In genomic region chr15:98896002-98896721, GRCh38 we compare ENCODE assay signal across 10 cellular contexts.
A peak's percentile ranks its signal among the peaks of the same experiment; 100 is the strongest.
DNase-seq lines count a peak whose midpoint lies in the region; ATAC-seq and TF ChIP-seq lines count a peak whose summit lies in the region.
"Had no signal": no experiment of that assay in that cellular context is flagged by ENCODE, and none has a peak within 500 bp of the region (broad histone marks: within the 10 kb centered on the region; RNA-seq: fewer than 3 reads in every experiment).

No MANE protein-coding gene starts in this region.

- H3K4me3 ChIP-seq in epithelial cell of esophagus (ENCODE audit: low read length) (no peak overlapping the region), neural progenitor cell (no peak overlapping the region)
- H3K4me3 ChIP-seq: lung had no signal

- ATAC-seq in HG03280 (IDR thresholded peaks at IDR 0.05; ENCODE audit: unreplicated experiment) (no peak), HG03521 (IDR thresholded peaks at IDR 0.05; ENCODE audit: unreplicated experiment) (no peak)

- H3K4me1 Mint-ChIP-seq in Calu3 (ENCODE audit: low read depth, unreplicated experiment) (peaks cover 24% of the 10 kb centered on the region), neural progenitor cell (peaks cover 38% of the 10 kb centered on the region)

- peaks cover 27% of the 10 kb centered on the region for H3K4me1 ChIP-seq in neural progenitor cell

- H3K4me3 Mint-ChIP-seq in Calu3 (ENCODE audit: low read depth, unreplicated experiment) (no peak overlapping the region), neural progenitor cell (no peak overlapping the region)

- H2AFZ ChIP-seq in neural progenitor cell (replicated peaks): no peak overlapping the region

- no peak overlapping the region for H3K27ac ChIP-seq in neural progenitor cell

- peaks cover 6% of the 10 kb centered on the region for H3K36me3 Mint-ChIP-seq in Calu3 (ENCODE audit: insufficient read depth, unreplicated experiment)
- H3K36me3 Mint-ChIP-seq in neural progenitor cell: peaks cover 26% of the 10 kb centered on the region

- no TSS peak for BruUV-seq in Calu3 (replicated peaks; lab: Mats Ljungman, UMichigan)

- H3K27me3 ChIP-seq in neural progenitor cell: no peaks in the 10 kb centered on the region

- H3K9me3 Mint-ChIP-seq in Calu3 (ENCODE audit: low read depth, unreplicated experiment) (no peaks in the 10 kb centered on the region), neural progenitor cell (no peaks in the 10 kb centered on the region)

- H3K9me3 ChIP-seq in neural progenitor cell (ENCODE audit: low read depth): no peaks in the 10 kb centered on the region

- H3K4me2 ChIP-seq in neural progenitor cell: no peak overlapping the region

- H3K9ac ChIP-seq in neural progenitor cell: no peak overlapping the region

- peaks cover 18% of the 10 kb centered on the region for H3F3A ChIP-seq in neural progenitor cell (ENCODE audit: low read depth)

- H3K27ac Mint-ChIP-seq in Calu3 (ENCODE audit: unreplicated experiment): peak overlapping the region; percentile 95
- H3K27ac Mint-ChIP-seq in neural progenitor cell: no peak overlapping the region

- TF ChIP-seq CTCF in Calu3 (IDR thresholded peaks at IDR 0.05; ENCODE audit: unreplicated experiment): no peak
- TF ChIP-seq CTCF in epithelial cell of esophagus (IDR thresholded peaks at IDR 0.05; ENCODE audit: insufficient read depth, low read depth, low read length, missing control alignments): no peak
- no peak for TF ChIP-seq CTCF in neural progenitor cell (IDR thresholded peaks at IDR 0.05)

- CTCF ChIA-PET in Calu3 (lab: Charles Lee): interaction anchor here (0.6 kb wide), 1 partner anchor 22 kb away, joined by 3 read pairs; no protein-coding TSS in a partner anchor

- intact Hi-C loops in Calu3 (cut with micrococcal nuclease; ENCODE audit: unreplicated experiment): loop anchor here (2.0 to 5.0 kb wide), 2 partner anchors 109 to 377 kb away; no protein-coding TSS in a partner anchor

- no peak for DNase-seq in Calu3
- DNase-seq in RPMI7951 (ENCODE audit: low read depth): peak; percentile 83
- peak; percentile 81 for DNase-seq in epithelial cell of esophagus (ENCODE audit: low read depth)
- DNase-seq in non-pigmented ciliary epithelial cell (ENCODE audit: low read depth): peak; percentile 63
- no peak for DNase-seq in neural progenitor cell (ENCODE audit: low spot score)
- no peak for DNase-seq in HK-2 (ENCODE audit: unreplicated experiment)
- DNase-seq: MV-4-11 had no signal

- H4K20me1 ChIP-seq in neural progenitor cell (ENCODE audit: low read depth): peaks cover 39% of the 10 kb centered on the region

- H3K27me3 Mint-ChIP-seq in Calu3 (ENCODE audit: unreplicated experiment): no peaks in the 10 kb centered on the region
- no peaks in the 10 kb centered on the region for H3K27me3 Mint-ChIP-seq in neural progenitor cell (ENCODE audit: insufficient read depth, low read depth)

- H3K36me3 ChIP-seq in neural progenitor cell: no peaks in the 10 kb centered on the region

- peaks cover 4% of the 10 kb centered on the region for H3K79me2 ChIP-seq in neural progenitor cell (ENCODE audit: low read depth)

Comparison
In these comparisons a context has a peak if more than half of its experiments do, and no peak if none do; other contexts are left out.
1. DNase-seq: peak in RPMI7951 (single experiment), epithelial cell of esophagus (single experiment) and non-pigmented ciliary epithelial cell (single experiment); none in Calu3 (single experiment), neural progenitor cell (single experiment) and HK-2 (single experiment).